In genomic region chr11:61580292-61580888, GRCh38 we compare ENCODE assay signal across 8 cellular contexts. TPM values are rescaled to one million over a fixed set of nuclear protein-coding genes. Genes with fewer than 3 reads are reported as not detected.
DNase-seq lines count a peak whose midpoint lies in the region; ATAC-seq and TF ChIP-seq lines count a peak whose summit lies in the region.

No MANE protein-coding gene starts in this region.

- intact Hi-C loops in MCF 10A (cut with micrococcal nuclease) = loop anchor here (1.0 to 5.0 kb wide), 2 partner anchors 48 to 133 kb away; no protein-coding TSS in a partner anchor

- DNase-seq in ACHN (peak; percentile 5), HFFc6 (no peak), MCF 10A (ENCODE audit: unreplicated experiment) (no peak), OCI-M2 (lab: John Stamatoyannopoulos, UW; ENCODE audit: unreplicated experiment) (no peak), GM19240 (ENCODE audit: insufficient read length, low spot score) (no peak), NAMALWA (ENCODE audit: low spot score) (no peak)

- peak; percentile 18; the same call in 1 of the 2 replicates for TF ChIP-seq CTCF in HFFc6 (IDR thresholded peaks at IDR 0.05)
- peak; percentile 21 for TF ChIP-seq CTCF in MCF 10A (IDR thresholded peaks at IDR 0.05; ENCODE audit: unreplicated experiment)

- H3K4me1 ChIP-seq in mucosa of stomach (ENCODE audit: control insufficient read depth, insufficient read depth, low read length) = peaks cover 11% of the 10 kb centered on the region

- H3K36me3 Mint-ChIP-seq in HFFc6 (ENCODE audit: low read depth) (no peaks in the 10 kb centered on the region), MCF 10A (ENCODE audit: insufficient read depth, unreplicated experiment) (no peaks in the 10 kb centered on the region)

- no peak overlapping the region for H3K27ac Mint-ChIP-seq in HFFc6
- H3K27ac Mint-ChIP-seq in MCF 10A (ENCODE audit: low read depth, unreplicated experiment) = no peak overlapping the region

- H3K27me3 Mint-ChIP-seq in HFFc6 (ENCODE audit: insufficient read depth) (peaks cover 56% of the 10 kb centered on the region), MCF 10A (ENCODE audit: insufficient read depth, unreplicated experiment) (no peaks in the 10 kb centered on the region)

- no peaks in the 10 kb centered on the region for H3K36me3 ChIP-seq in mucosa of stomach (ENCODE audit: control insufficient read depth, insufficient read depth, low read length)

- CTCF ChIA-PET in MCF 10A (lab: Yijun Ruan, JAX) = interaction anchor here (0.6 kb wide), 2 partner anchors 34 to 64 kb away, joined by 3 read pairs; no protein-coding TSS in a partner anchor

- H3K9ac ChIP-seq in mucosa of stomach (ENCODE audit: low read length) = peak overlapping the region; percentile 47

- H3K9me3 ChIP-seq in mucosa of stomach (ENCODE audit: control insufficient read depth, low read length) = no peaks in the 10 kb centered on the region

- H3K27me3 ChIP-seq in mucosa of stomach (ENCODE audit: control insufficient read depth, insufficient read depth, low read length) = peaks cover 50% of the 10 kb centered on the region

- no peaks in the 10 kb centered on the region for H3K9me3 Mint-ChIP-seq in HFFc6
- no peaks in the 10 kb centered on the region for H3K9me3 Mint-ChIP-seq in MCF 10A (ENCODE audit: unreplicated experiment)

- no peak overlapping the region for H3K4me3 Mint-ChIP-seq in HFFc6
- H3K4me3 Mint-ChIP-seq in MCF 10A (ENCODE audit: unreplicated experiment) = peak overlapping the region; percentile 71

- POLR2A ChIA-PET in MCF 10A (lab: Yijun Ruan, JAX) = interaction anchor here (0.6 kb wide), 1 partner anchor 231 kb away, joined by 4 read pairs; no protein-coding TSS in a partner anchor

- in situ Hi-C loops in ACHN (cut with HindIII; ENCODE audit: low pct_ligation_motif_present, low pct_unique_long_range_greater_than_20kb, low sequenced_read_pairs) = no loop called here

- H3K4me1 Mint-ChIP-seq in HFFc6 (ENCODE audit: low read depth) (no peaks in the 10 kb centered on the region), MCF 10A (ENCODE audit: insufficient read depth, unreplicated experiment) (peaks cover 12% of the 10 kb centered on the region)

- no peak for ATAC-seq in HG02938 (IDR thresholded peaks at IDR 0.05; ENCODE audit: unreplicated experiment)

- no peak overlapping the region for H3K4me3 ChIP-seq in mucosa of stomach (ENCODE audit: low read length)

- no TSS peak for BruUV-seq in MCF 10A (replicated peaks; lab: Mats Ljungman, UMichigan)

RNA-seq across cellular contexts. Expression of gene SYT7, which starts 0.5 kb away (rescaled TPM):
- total RNA-seq in HFFc6 (2021; fragmentation: NEBNext Ultra II Directional; extraction: Animal tissue kit (Norgen Biotek cat#: 25700)) = under 1 TPM in 3 of 6 experiments, not detected in 3; 0.05 to 0.21 (median 0.11) TPM
- total RNA-seq in MCF 10A (2022) = 25.2 and 57.7 TPM in 2 replicates

Comparison
In these comparisons a context has a peak if more than half of its experiments do, and no peak if none do; other contexts are left out.
1. RNA of gene SYT7, which starts 0.5 kb away (total RNA-seq): 25.2 to 57.7 TPM in MCF 10A; 0.05 to 0.21 TPM in HFFc6; every median in the first group is over 10 times any median in the second.